Comparison of ENCODE assay signal across 10 cellular contexts in the genomic region with DNA sequence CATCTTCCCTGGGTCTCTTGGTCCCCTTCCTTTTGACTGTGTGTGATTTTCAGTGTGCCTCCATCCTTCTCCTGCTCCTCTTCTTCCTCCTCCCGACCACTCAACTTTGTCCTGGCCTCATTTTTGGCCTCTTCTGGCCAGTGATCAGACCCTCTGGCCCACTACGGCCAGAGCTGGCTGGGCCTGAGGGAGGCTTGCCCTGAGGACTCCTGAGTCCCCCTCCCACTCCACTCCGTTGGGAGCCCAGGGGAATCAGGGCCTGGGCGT. TPM values are rescaled to one million over a fixed set of nuclear protein-coding genes. Genes with fewer than 3 reads are reported as not detected.
A peak's percentile ranks its signal among the peaks of the same experiment; 100 is the strongest.
DNase-seq lines count a peak whose midpoint lies in the region; ATAC-seq and TF ChIP-seq lines count a peak whose summit lies in the region.
"Had no signal": no experiment of that assay in that cellular context is flagged by ENCODE, and none has a peak within 500 bp of the region (broad histone marks: within the 10 kb centered on the region; RNA-seq: fewer than 3 reads in every experiment).

No MANE protein-coding gene starts in this region.

- H3K27me3 ChIP-seq in adipocyte (replicated peaks; ENCODE audit: control insufficient read depth, insufficient read depth, low read length) (no peaks in the 10 kb centered on the region), left lung (peaks cover 0 to 50% of the 10 kb centered on the region in 2 donors), suprapubic skin (no peaks in the 10 kb centered on the region)

- H3K4me3 ChIP-seq in adipocyte (ENCODE audit: low read length) (peak overlapping the region; percentile 31), left lung (peak overlapping the region; percentile 60), suprapubic skin (peak overlapping the region; percentile 82)

- TF ChIP-seq CTCF in left lung (IDR thresholded peaks at IDR 0.05) (no peak), suprapubic skin (IDR thresholded peaks at IDR 0.05) (no peak)

- ATAC-seq in left lung, result no peak
- no peak for ATAC-seq in GM19324 (IDR thresholded peaks at IDR 0.05; ENCODE audit: low FRiP score, unreplicated experiment)
- ATAC-seq in GM18870 (IDR thresholded peaks at IDR 0.05; ENCODE audit: unreplicated experiment), result no peak

- WGBS in suprapubic skin, result 31% methylated on average over 4 of the region's 4 CpGs

- no peak for DNase-seq in T-helper 2 cell treated with Interferon-gamma antibody and Interleukin-4, amounts not matched to agents 5 μg/mL and 100 μg/mL, for 36 hours (ENCODE audit: low spot score)
- DNase-seq in T-helper 2 cell (no peak), adipocyte (ENCODE audit: low read depth) (no peak), left lung (no peak), suprapubic skin (ENCODE audit: low spot score in 2 of 2) (no peak), NCI-H748 (lab: John Stamatoyannopoulos, UW; ENCODE audit: unreplicated experiment) (no peak)
- DNase-seq: activated effector memory CD4-positive, alpha-beta T cell treated with Interleukin-2 at 50 U/mL for 16 hours had no signal

- H3K27ac ChIP-seq in left lung (peak overlapping the region; percentile 63 to 77), suprapubic skin (peak overlapping the region; percentile 98)

- no peaks in the 10 kb centered on the region for H3K9me3 ChIP-seq in adipocyte (ENCODE audit: control insufficient read depth, low read length)
- no peaks in the 10 kb centered on the region for H3K9me3 ChIP-seq in left lung
- no peaks in the 10 kb centered on the region for H3K9me3 ChIP-seq in suprapubic skin

- no peaks in the 10 kb centered on the region for H3K9me3 Mint-ChIP-seq in T-helper 2 cell treated with Interferon-gamma antibody and Interleukin-4, amounts not matched to agents 5 μg/mL and 100 μg/mL, for 36 hours

- peak overlapping the region; percentile 62 for H3K27ac Mint-ChIP-seq in T-helper 2 cell treated with Interferon-gamma antibody and Interleukin-4, amounts not matched to agents 5 μg/mL and 100 μg/mL, for 36 hours

- H3K27me3 Mint-ChIP-seq in T-helper 2 cell treated with Interferon-gamma antibody and Interleukin-4, amounts not matched to agents 5 μg/mL and 100 μg/mL, for 36 hours (ENCODE audit: low read depth), result peaks cover 2% of the 10 kb centered on the region

- peak overlapping the region; percentile 78 for H3K4me3 Mint-ChIP-seq in T-helper 2 cell treated with Interferon-gamma antibody and Interleukin-4, amounts not matched to agents 5 μg/mL and 100 μg/mL, for 36 hours

- peaks cover 17% of the 10 kb centered on the region for H3K4me1 Mint-ChIP-seq in T-helper 2 cell treated with Interferon-gamma antibody and Interleukin-4, amounts not matched to agents 5 μg/mL and 100 μg/mL, for 36 hours (ENCODE audit: low read depth)

- peak overlapping the region; percentile 42 for H3K9ac ChIP-seq in adipocyte (ENCODE audit: low read length)

- no peak for TF ChIP-seq POLR2A in suprapubic skin (IDR thresholded peaks at IDR 0.05)

- intact Hi-C loops in left lung (cut with DNase I), result no loop called here

- no peaks in the 10 kb centered on the region for H3K36me3 Mint-ChIP-seq in T-helper 2 cell treated with Interferon-gamma antibody and Interleukin-4, amounts not matched to agents 5 μg/mL and 100 μg/mL, for 36 hours (ENCODE audit: low read depth)

- no peak for TF ChIP-seq EP300 in suprapubic skin (IDR thresholded peaks at IDR 0.05)

- H3K36me3 ChIP-seq in adipocyte (ENCODE audit: control insufficient read depth, insufficient read depth, low read length, severe bottlenecking), result no peaks in the 10 kb centered on the region
- no peaks in the 10 kb centered on the region for H3K36me3 ChIP-seq in left lung
- no peaks in the 10 kb centered on the region for H3K36me3 ChIP-seq in suprapubic skin

- H3K4me1 ChIP-seq in adipocyte (ENCODE audit: control insufficient read depth, insufficient read depth, low read length), result peaks cover 50% of the 10 kb centered on the region
- H3K4me1 ChIP-seq in left lung, result peaks cover 29 to 36% of the 10 kb centered on the region in 2 donors
- H3K4me1 ChIP-seq in suprapubic skin, result peaks cover 56% of the 10 kb centered on the region

RNA-seq across cellular contexts. Expression of a gene that starts 0.9 kb away (rescaled TPM):
- total RNA-seq in left lung (100 to 1,000 TPM in 1 of 2 donors, 10 to 100 TPM in 1; 77.9 to 148 TPM), suprapubic skin (100 to 1,000 TPM; 161 to 210 (median 188) TPM)

RNA-seq across cellular contexts. Expression of a gene that starts 24.6 kb away (rescaled TPM):
- total RNA-seq in left lung (10 to 100 TPM; 29.5 to 34.2 TPM), suprapubic skin (10 to 100 TPM; 10.5 to 33.5 (median 11.3) TPM)

RNA-seq across cellular contexts. Expression of a gene that starts 30.6 kb away (rescaled TPM):
- total RNA-seq in left lung (10 to 100 TPM; 34.0 to 40.3 TPM), suprapubic skin (10 to 100 TPM; 12.6 to 22.0 (median 19.2) TPM)

RNA-seq across cellular contexts. Expression of a gene that starts 48.6 kb away (rescaled TPM):
- total RNA-seq in left lung (100 to 1,000 TPM; 213 to 384 TPM), suprapubic skin (not detected)
- total RNA-seq: mononuclear cell had no signal

RNA-seq across cellular contexts. Expression of a gene that starts 57.4 kb away (rescaled TPM):
- total RNA-seq in left lung (1 to 10 TPM; 2.5 to 4.0 TPM), suprapubic skin (not detected)
- total RNA-seq: mononuclear cell had no signal

Comparison
In these comparisons a context has a peak if more than half of its experiments do, and no peak if none do; other contexts are left out.
1. H3K4me3 ChIP-seq: peak in every context shown above with its lines; median percentile 82 in suprapubic skin; 60 in left lung; 31 in adipocyte.